Comparison of ENCODE assay signal across 8 cellular contexts in genomic region chr10:21278491-21279216, GRCh38.
DNase-seq lines count a peak whose midpoint lies in the region; ATAC-seq, FAIRE-seq and TF ChIP-seq lines count a peak whose summit lies in the region.

No MANE protein-coding gene starts in this region.

- peak; percentile 65 for DNase-seq in GM13977 (ENCODE audit: low spot score)
- DNase-seq in NCI-H2107 (lab: John Stamatoyannopoulos, UW) = peak; percentile 12
- peak; percentile 89 for DNase-seq in WERI-Rb-1
- DNase-seq in cardiac fibroblast (ENCODE audit: low read depth in 2 of 2) = peak; percentile 96 to 97
- peak; percentile 74 to 95 for DNase-seq in left colon
- DNase-seq in stimulated activated CD4-positive, alpha-beta T cell treated with anti-CD3 and anti-CD28 coated beads, Interleukin-4, amount 100 ng/mL, for 4 hours = peak; percentile 39 to 71

- TF ChIP-seq CTCF in GM13977 (IDR thresholded peaks at IDR 0.05; ENCODE audit: extremely low read depth, insufficient read depth, missing control alignments) (peak; percentile 84), WERI-Rb-1 (IDR thresholded peaks at IDR 0.05; ENCODE audit: low read depth, low read length) (peak; percentile 68), cardiac fibroblast (IDR thresholded peaks at IDR 0.05; ENCODE audit: low read depth, low read length) (peak; percentile 74)

- ATAC-seq in HG02884 (IDR thresholded peaks at IDR 0.05; ENCODE audit: unreplicated experiment) = peak; percentile 97
- ATAC-seq in left colon = peak; percentile 92

- intact Hi-C loops in left colon (cut with DNase I, micrococcal nuclease) = loop anchor here in 1 of 2 donors (10.0 kb wide), 1 partner anchor 676 kb away; no protein-coding TSS in a partner anchor

- no peaks in the 10 kb centered on the region for H3K9me3 ChIP-seq in WERI-Rb-1 (ENCODE audit: severe bottlenecking)

- no peak overlapping the region for H3K27ac ChIP-seq in WERI-Rb-1

- H3K4me3 ChIP-seq in WERI-Rb-1 (ENCODE audit: low read depth, low read length) (no peak overlapping the region), cardiac fibroblast (replicated peaks in 1 of 2; ENCODE audit: low read depth in 2 of 2, low read length in 2 of 2) (no peak overlapping the region)

- in situ Hi-C loops in GM13977 (cut with MboI; ENCODE audit: low pct_unique_long_range_greater_than_20kb, low sequenced_read_pairs, unreplicated experiment) = loop anchor here (25.0 kb wide), 3 partner anchors 209 to 659 kb away; no protein-coding TSS in a partner anchor

- no peaks in the 10 kb centered on the region for H3K36me3 ChIP-seq in WERI-Rb-1

- peak; percentile 19 for FAIRE-seq in A204.1 (lab: Jason Lieb, UNC)

- no peaks in the 10 kb centered on the region for H3K27me3 ChIP-seq in WERI-Rb-1 (ENCODE audit: insufficient read depth, low read depth, severe bottlenecking)

Comparison
In these comparisons a context has a peak if more than half of its experiments do, and no peak if none do; other contexts are left out.
1. DNase-seq: peak in every context shown above with its lines; median percentile 96 in cardiac fibroblast; 89 in WERI-Rb-1; 84 in left colon; 65 in GM13977; 55 in stimulated activated CD4-positive, alpha-beta T cell treated with anti-CD3 and anti-CD28 coated beads, Interleukin-4, amount 100 ng/mL, for 4 hours; 12 in NCI-H2107.